In the genomic region with DNA sequence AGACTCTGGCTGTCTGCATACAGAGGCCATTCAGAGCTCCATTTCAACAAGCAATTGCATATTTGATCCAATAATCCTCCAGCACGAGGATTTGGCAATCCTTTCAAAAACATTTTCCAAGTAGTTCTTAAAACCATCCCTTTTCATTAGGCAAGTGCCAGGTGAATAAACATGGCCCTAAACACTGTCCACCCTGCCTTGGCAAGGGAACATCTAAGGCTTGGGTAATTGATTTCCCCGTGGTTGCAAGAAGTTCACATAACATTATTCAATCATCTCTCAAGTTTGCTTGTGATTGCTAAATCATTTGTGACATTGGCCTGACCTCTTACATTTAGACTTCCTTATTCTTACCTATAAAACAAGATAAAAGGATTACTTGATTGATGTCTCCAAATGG, we compare ENCODE assay signal across 32 cellular contexts.
"Had no signal": no experiment of that assay in that cellular context is flagged by ENCODE, and none has a peak within 500 bp of the region (broad histone marks: within the 10 kb centered on the region; RNA-seq: fewer than 3 reads in every experiment).

No MANE protein-coding gene starts in this region.

- H3K36me3 ChIP-seq: cardiac muscle cell, MG63, Peyer's patch had no signal

- DNase-seq: activated CD4-positive, alpha-beta T cell treated with anti-CD3 and anti-CD28 coated beads, Interleukin-2, amount 10 ng/mL, durations not matched to agents 24 days and 14 days; activated CD4-positive, alpha-beta T cell treated with anti-CD3 and anti-CD28 coated beads, Interleukin-2, amount 50 U/mL, for 4 hours; activated CD8-positive, alpha-beta T cell treated with anti-CD3 and anti-CD28 coated beads for 36 hours; activated effector memory CD4-positive, alpha-beta T cell treated with anti-CD3 and anti-CD28 coated beads, Interleukin-2, amount 50 U/mL, for 16 hours; activated naive CD4-positive, alpha-beta T cell; activated naive CD4-positive, alpha-beta T cell treated with anti-CD3 and anti-CD28 coated beads, Interleukin-2, amount 50 U/mL, for 16 hours; activated naive CD8-positive, alpha-beta T cell treated with anti-CD3 and anti-CD28 coated beads for 36 hours; activated T-cell treated with anti-CD3 and anti-CD28 coated beads, Interleukin-2, amount 50 U/mL, for 1 hour; activated T-cell treated with anti-CD3 and anti-CD28 coated beads, Interleukin-2, amount 50 U/mL, for 72 hours; amniotic stem cell; aorta; Kasumi-1; KG1; MG63; MV-4-11; NCI-H1105 treated with DMSO at 0.1 percent for 48 hours; NCI-H1436; NCI-H1694; NCI-H1930; NCI-H2107; NCI-H2171; NCI-H510A; NCI-H526; NCI-H748 treated with DMSO at 0.1 percent for 48 hours; PC-3; Peyer's patch; RPMI8226; SHP77 treated with DMSO at 0.1 percent for 48 hours; T1000 had no signal

- H3K4me3 ChIP-seq: cardiac muscle cell, MG63, Peyer's patch, SK-N-MC had no signal

- H3K4me1 ChIP-seq: Peyer's patch had no signal

- H3K27ac ChIP-seq: cardiac muscle cell, Peyer's patch, SK-N-MC had no signal

- ATAC-seq: activated CD8-positive, alpha-beta T cell treated with anti-CD3 and anti-CD28 coated beads for 36 hours; activated T-cell treated with anti-CD3 and anti-CD28 coated beads, Interleukin-2, amount 50 U/mL, for 72 hours; activated T-helper 17 cell treated with anti-CD3 and anti-CD28 coated beads, Interleukin-2, amount 50 U/mL, for 72 hours; PC-3 had no signal

- H3K9me3 ChIP-seq: MG63, Peyer's patch had no signal

- H3K27me3 ChIP-seq: cardiac muscle cell, MG63, Peyer's patch had no signal
